Comparison of ENCODE assay signal across 1 cellular context in genomic region chr16:67943256-67943618, GRCh38.
TF ChIP-seq lines count a peak whose summit lies in the region.

No MANE protein-coding gene starts in this region.

TF ChIP-seq in K562, 482 proteins besides CTCF, POLR2A, EP300 and RAD21:
- TF ChIP-seq MTA2 (IDR thresholded peaks at IDR 0.05; ENCODE audit: low read depth) (no peak), MYNN (IDR thresholded peaks at IDR 0.05) (0 out of 2 replicates have a peak, but pooled peaks have one; percentile 3), MYNN (CRISPR knock-in tag; IDR thresholded peaks at IDR 0.05) (no peak)
